Comparison of ENCODE assay signal across 8 cellular contexts in the genomic region with DNA sequence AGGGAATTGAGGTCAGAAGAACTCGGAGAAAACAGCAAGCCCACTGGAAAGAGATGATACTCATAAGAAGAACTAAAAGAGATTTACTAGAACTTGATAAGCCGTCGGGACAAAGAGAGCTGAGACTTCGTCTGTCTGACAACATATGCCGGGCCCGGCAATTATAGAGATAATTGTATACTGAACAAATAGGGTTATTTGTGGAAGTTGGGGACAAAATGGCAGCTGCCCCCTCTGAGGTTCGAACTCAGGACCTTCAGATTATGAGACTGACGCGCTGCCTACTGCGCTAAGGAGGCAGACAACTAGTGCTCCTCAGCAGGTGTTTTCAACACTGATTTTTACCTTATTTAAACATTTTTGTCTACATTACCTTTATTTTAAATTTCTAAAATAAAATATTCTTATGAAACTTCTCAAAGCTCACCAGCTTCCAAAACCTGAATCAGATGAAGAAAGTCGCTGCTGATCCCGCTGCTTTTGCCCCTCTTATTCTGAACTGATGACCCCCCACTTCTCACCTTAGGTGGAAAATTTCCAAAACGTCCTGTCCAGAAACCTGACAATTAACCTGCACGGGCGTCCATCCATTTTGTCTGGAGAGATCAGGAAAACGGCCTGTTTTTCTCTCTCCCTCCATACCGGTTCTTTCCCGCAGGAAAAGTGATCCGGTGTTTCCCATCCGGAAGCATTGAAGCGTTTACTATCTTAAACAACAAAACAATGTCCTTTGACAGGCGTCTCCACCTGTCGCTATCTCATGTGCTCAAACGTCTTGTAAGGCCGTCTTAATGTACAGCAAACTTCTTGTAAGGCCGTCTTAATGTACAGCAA. TPM values are rescaled to one million over a fixed set of nuclear protein-coding genes. Genes with fewer than 3 reads are reported as not detected.
DNase-seq lines count a peak whose midpoint lies in the region; ATAC-seq, FAIRE-seq and TF ChIP-seq lines count a peak whose summit lies in the region.

No MANE protein-coding gene starts in this region.

- ATAC-seq in HG02973 (IDR thresholded peaks at IDR 0.05; ENCODE audit: unreplicated experiment) (peak; percentile 60), GM18867 (IDR thresholded peaks at IDR 0.05; ENCODE audit: unreplicated experiment) (no peak)
- ATAC-seq in activated CD8-positive, alpha-beta T cell treated with anti-CD3 and anti-CD28 coated beads, Interleukin-2, amount 10 ng/mL, durations not matched to agents 7 days and 5 days: peak; percentile 87
- peak; percentile 89 for ATAC-seq in stimulated activated naive CD8-positive, alpha-beta T cell treated with anti-CD3 and anti-CD28 coated beads, Interleukin-15, amount 100 ng/mL, for 72 hours

- peaks cover 2% of the 10 kb centered on the region for H3K36me3 Mint-ChIP-seq in activated CD8-positive, alpha-beta T cell treated with anti-CD3 and anti-CD28 coated beads, Interleukin-2, amount 10 ng/mL, durations not matched to agents 7 days and 5 days (ENCODE audit: low read depth)

- H3K27me3 Mint-ChIP-seq in activated CD8-positive, alpha-beta T cell treated with anti-CD3 and anti-CD28 coated beads, Interleukin-2, amount 10 ng/mL, durations not matched to agents 7 days and 5 days (ENCODE audit: low read depth): peaks cover 6% of the 10 kb centered on the region
- H3K27me3 Mint-ChIP-seq in stimulated activated naive CD8-positive, alpha-beta T cell treated with anti-CD3 and anti-CD28 coated beads, Interleukin-15, amount 100 ng/mL, for 72 hours: peaks cover 19% of the 10 kb centered on the region

- no peaks in the 10 kb centered on the region for H3K79me2 ChIP-seq in endothelial cell of umbilical vein (ENCODE audit: control insufficient read depth, insufficient read depth, low read length)

- H3K27me3 ChIP-seq in endothelial cell of umbilical vein (ENCODE audit: control insufficient read depth in 2 of 2, insufficient read depth in 2 of 2, low read length in 2 of 2) (peaks cover 0 to 16% of the 10 kb centered on the region in 2 experiments), muscle layer of duodenum (ENCODE audit: low read depth, low read length) (peaks cover 4% of the 10 kb centered on the region)

- H3K9me3 ChIP-seq in endothelial cell of umbilical vein (replicated peaks; ENCODE audit: control insufficient read depth, insufficient read depth, low read length): no peaks in the 10 kb centered on the region
- H3K9me3 ChIP-seq in muscle layer of duodenum (ENCODE audit: control insufficient read depth in 1 of 2, low read length in 2 of 2): no peaks in the 10 kb centered on the region

- CTCF ChIA-PET in activated CD8-positive, alpha-beta T cell treated with anti-CD3 and anti-CD28 coated beads, Interleukin-2, amount 10 ng/mL, durations not matched to agents 7 days and 5 days (lab: Charles Lee): interaction anchor here (1.5 to 2.0 kb wide), 2 partner anchors 63 to 116 kb away, joined by 4 to 7 read pairs; no protein-coding TSS in a partner anchor
- CTCF ChIA-PET in endothelial cell of umbilical vein (lab: Charles Lee): interaction anchor here (1.0 to 1.1 kb wide), 2 partner anchors 28 to 63 kb away, joined by 3 to 5 read pairs; no protein-coding TSS in a partner anchor

- H2AFZ ChIP-seq in endothelial cell of umbilical vein (ENCODE audit: low read depth, low read length): peak overlapping the region; percentile 97

- H3K4me1 Mint-ChIP-seq in activated CD8-positive, alpha-beta T cell treated with anti-CD3 and anti-CD28 coated beads, Interleukin-2, amount 10 ng/mL, durations not matched to agents 7 days and 5 days (ENCODE audit: low read depth): peaks cover 29% of the 10 kb centered on the region
- peaks cover 31% of the 10 kb centered on the region for H3K4me1 Mint-ChIP-seq in stimulated activated naive CD8-positive, alpha-beta T cell treated with anti-CD3 and anti-CD28 coated beads, Interleukin-15, amount 100 ng/mL, for 72 hours

- H3K27ac Mint-ChIP-seq in activated CD8-positive, alpha-beta T cell treated with anti-CD3 and anti-CD28 coated beads, Interleukin-2, amount 10 ng/mL, durations not matched to agents 7 days and 5 days: peak overlapping the region; percentile 28
- peak overlapping the region; percentile 91 to 97 for H3K27ac Mint-ChIP-seq in stimulated activated naive CD8-positive, alpha-beta T cell treated with anti-CD3 and anti-CD28 coated beads, Interleukin-15, amount 100 ng/mL, for 72 hours

- peak; percentile 82 for DNase-seq in ELF-1 (ENCODE audit: low read depth, low spot score)
- peak; percentile 46 for DNase-seq in NCI-H774 (lab: John Stamatoyannopoulos, UW)
- DNase-seq in activated CD8-positive, alpha-beta T cell treated with anti-CD3 and anti-CD28 coated beads, Interleukin-2, amount 10 ng/mL, durations not matched to agents 7 days and 5 days: peak; percentile 73
- peak; percentile 58 for DNase-seq in endothelial cell of umbilical vein (ENCODE audit: low read depth, low spot score)
- DNase-seq in stimulated activated naive CD8-positive, alpha-beta T cell treated with anti-CD3 and anti-CD28 coated beads, Interleukin-15, amount 100 ng/mL, for 72 hours: peak; percentile 53 to 70

- intact Hi-C loops in endothelial cell of umbilical vein (cut with micrococcal nuclease): loop anchor here (1.0 kb wide), 2 partner anchors 12 to 29 kb away; no protein-coding TSS in a partner anchor

- H3K4me2 ChIP-seq in endothelial cell of umbilical vein (ENCODE audit: insufficient read depth, low read length): peak overlapping the region; percentile 94

- H3K27ac ChIP-seq in endothelial cell of umbilical vein (ENCODE audit: insufficient read depth, low read depth, low read length) (no peak overlapping the region), muscle layer of duodenum (ENCODE audit: low read length) (no peak overlapping the region)

- H3K4me1 ChIP-seq in endothelial cell of umbilical vein (ENCODE audit: control insufficient read depth, extremely low read depth, insufficient read depth, low read length) (peaks cover 11% of the 10 kb centered on the region), muscle layer of duodenum (ENCODE audit: control insufficient read depth in 1 of 2, insufficient read depth in 2 of 2, low read length in 2 of 2) (peaks cover 0 to 10% of the 10 kb centered on the region in 2 donors)

- H3K4me3 Mint-ChIP-seq in activated CD8-positive, alpha-beta T cell treated with anti-CD3 and anti-CD28 coated beads, Interleukin-2, amount 10 ng/mL, durations not matched to agents 7 days and 5 days: peak overlapping the region; percentile 78
- peak overlapping the region; percentile 77 to 82 for H3K4me3 Mint-ChIP-seq in stimulated activated naive CD8-positive, alpha-beta T cell treated with anti-CD3 and anti-CD28 coated beads, Interleukin-15, amount 100 ng/mL, for 72 hours

- FAIRE-seq in endothelial cell of umbilical vein (lab: Jason Lieb, UNC): peak; percentile 48

- no TSS peak for BruUV-seq in endothelial cell of umbilical vein (replicated peaks; lab: Mats Ljungman, UMichigan)

- no peaks in the 10 kb centered on the region for H3K9me3 Mint-ChIP-seq in activated CD8-positive, alpha-beta T cell treated with anti-CD3 and anti-CD28 coated beads, Interleukin-2, amount 10 ng/mL, durations not matched to agents 7 days and 5 days (ENCODE audit: insufficient read depth)
- no peaks in the 10 kb centered on the region for H3K9me3 Mint-ChIP-seq in stimulated activated naive CD8-positive, alpha-beta T cell treated with anti-CD3 and anti-CD28 coated beads, Interleukin-15, amount 100 ng/mL, for 72 hours

- H4K20me1 ChIP-seq in endothelial cell of umbilical vein (replicated peaks; ENCODE audit: control insufficient read depth, extremely low read depth, insufficient read depth, low read length): no peaks in the 10 kb centered on the region

- dilution Hi-C loops in endothelial cell of umbilical vein (cut with MboI; ENCODE audit: extremely low pct_ligation_motif_present, low sequenced_read_pairs): no loop called here

- POLR2A ChIA-PET in activated CD8-positive, alpha-beta T cell treated with anti-CD3 and anti-CD28 coated beads, Interleukin-2, amount 10 ng/mL, durations not matched to agents 7 days and 5 days (lab: Charles Lee): interaction anchor here (1.6 kb wide), 1 partner anchor 30 kb away, joined by 4 read pairs; no protein-coding TSS in a partner anchor
- POLR2A ChIA-PET in endothelial cell of umbilical vein (lab: Charles Lee): no interaction called here

- H3K9ac ChIP-seq in endothelial cell of umbilical vein (replicated peaks; ENCODE audit: extremely low read depth, insufficient read depth, low read length): peak overlapping the region; percentile 26

- TF ChIP-seq POLR2A in endothelial cell of umbilical vein (IDR thresholded peaks at IDR 0.05; ENCODE audit: low read depth, low read length): no peak

- TF ChIP-seq CTCF in endothelial cell of umbilical vein (IDR thresholded peaks at IDR 0.05; ENCODE audit: extremely low read depth in 1 of 2, insufficient read depth in 1 of 2, low read depth in 1 of 2, low read length in 2 of 2): no peak

- H3K36me3 ChIP-seq in endothelial cell of umbilical vein (ENCODE audit: control insufficient read depth in 2 of 2, extremely low read depth in 1 of 2, insufficient read depth in 2 of 2, low read length in 2 of 2) (no peaks in the 10 kb centered on the region), muscle layer of duodenum (ENCODE audit: control insufficient read depth in 1 of 2, insufficient read depth in 2 of 2, low read length in 2 of 2) (no peaks in the 10 kb centered on the region)

- peak overlapping the region; percentile 24 to 87 (median 83) for H3K4me3 ChIP-seq in endothelial cell of umbilical vein (replicated peaks in 1 of 3; ENCODE audit: insufficient read depth in 1 of 3, low read depth in 1 of 3, low read length in 3 of 3)
- H3K4me3 ChIP-seq in muscle layer of duodenum (ENCODE audit: low read depth in 1 of 2, low read length in 2 of 2): peak overlapping the region; percentile 52 to 65

- H3K9me1 ChIP-seq in endothelial cell of umbilical vein (replicated peaks; ENCODE audit: control insufficient read depth, extremely low read depth, insufficient read depth, low read length): no peaks in the 10 kb centered on the region

RNA-seq across cellular contexts. Expression of a gene that starts 29.5 kb away (rescaled TPM):
- 10 to 100 TPM; 58.3 to 60.1 TPM for total RNA-seq in activated CD8-positive, alpha-beta T cell treated with anti-CD3 and anti-CD28 coated beads, Interleukin-2, amount 10 ng/mL, durations not matched to agents 7 days and 5 days
- 67.5 and 69.2 TPM in 2 replicates for total RNA-seq in endothelial cell of umbilical vein
- polyA plus RNA-seq in endothelial cell of umbilical vein: 67.1 and 71.9 TPM in 2 replicates
- polyA plus RNA-seq in endothelial cell of umbilical vein (2011; cell fraction: cytosol; rRNA removed): 46.7 and 47.8 TPM in 2 replicates
- 101 and 124 TPM in 2 replicates for polyA plus RNA-seq in endothelial cell of umbilical vein (2011; cell fraction: nucleus; rRNA removed)
- polyA plus RNA-seq in endothelial cell of umbilical vein (2012): 38.5 and 44.5 TPM in 2 replicates
- polyA minus RNA-seq in endothelial cell of umbilical vein: 97.6 and 98.7 TPM in 2 replicates
- polyA minus RNA-seq in endothelial cell of umbilical vein (2011; cell fraction: cytosol; rRNA and poly(A)+ RNA removed): 76.8 TPM
- polyA minus RNA-seq in endothelial cell of umbilical vein (2011; cell fraction: nucleus; rRNA and poly(A)+ RNA removed): 57.8 and 68.6 TPM in 2 replicates

RNA-seq across cellular contexts. Expression of a gene that starts 51.9 kb away (rescaled TPM):
- under 1 TPM; 0.39 to 0.40 TPM for total RNA-seq in activated CD8-positive, alpha-beta T cell treated with anti-CD3 and anti-CD28 coated beads, Interleukin-2, amount 10 ng/mL, durations not matched to agents 7 days and 5 days
- 0.35 and 0.55 TPM in 2 replicates for total RNA-seq in endothelial cell of umbilical vein
- polyA plus RNA-seq in endothelial cell of umbilical vein: 0.26 and 0.33 TPM in 2 replicates
- polyA plus RNA-seq in endothelial cell of umbilical vein (2011; cell fraction: cytosol; rRNA removed): 0.31 and 0.38 TPM in 2 replicates
- 1.3 TPM in 2 replicates for polyA plus RNA-seq in endothelial cell of umbilical vein (2011; cell fraction: nucleus; rRNA removed)
- polyA plus RNA-seq in endothelial cell of umbilical vein (2012): 0.50 and 0.95 TPM in 2 replicates
- 0.30 and 0.44 TPM in 2 replicates for polyA minus RNA-seq in endothelial cell of umbilical vein
- polyA minus RNA-seq in endothelial cell of umbilical vein (2011; cell fraction: cytosol; rRNA and poly(A)+ RNA removed): 0.82 TPM
- 0.24 and 0.29 TPM in 2 replicates for polyA minus RNA-seq in endothelial cell of umbilical vein (2011; cell fraction: nucleus; rRNA and poly(A)+ RNA removed)
